In the genomic region with DNA sequence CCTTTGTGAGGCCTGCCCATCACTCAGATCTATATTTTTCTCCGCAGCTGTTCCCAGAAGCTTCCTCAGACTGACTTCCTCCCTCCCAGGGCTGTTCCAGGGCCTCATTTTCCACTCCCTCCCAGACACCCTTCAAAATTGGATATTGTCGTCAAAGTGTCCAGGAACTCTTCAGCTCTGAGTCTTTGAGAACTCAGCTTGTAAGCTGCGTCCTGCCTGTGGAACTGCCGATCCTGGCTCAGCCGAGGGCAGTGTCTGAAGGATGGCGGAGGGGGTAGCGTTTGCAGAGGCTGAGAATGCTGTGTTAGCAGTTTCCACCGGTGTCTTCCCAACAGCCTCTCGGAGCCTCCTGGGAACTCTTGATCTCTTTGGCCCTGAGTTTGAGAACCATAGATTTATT, we compare ENCODE assay signal across 9 cellular contexts. TPM values are rescaled to one million over a fixed set of nuclear protein-coding genes. Genes with fewer than 3 reads are reported as not detected.
DNase-seq lines count a peak whose midpoint lies in the region; ATAC-seq, FAIRE-seq and TF ChIP-seq lines count a peak whose summit lies in the region.
"Had no signal": no experiment of that assay in that cellular context is flagged by ENCODE, and none has a peak within 500 bp of the region (broad histone marks: within the 10 kb centered on the region; RNA-seq: fewer than 3 reads in every experiment).

No MANE protein-coding gene starts in this region.

- H4K5ac ChIP-seq in H1 (ENCODE audit: insufficient read length, low read depth, low read length), result no peak overlapping the region

- H3K27ac ChIP-seq in H1 (ENCODE audit: low read depth, low read length) (no peak overlapping the region), GM23248 (no peak overlapping the region), caudate nucleus (ENCODE audit: low read depth, low read length) (no peak overlapping the region)

- H2AFZ ChIP-seq in H1 (ENCODE audit: low read length), result no peak overlapping the region
- no peak overlapping the region for H2AFZ ChIP-seq in GM23248

- no peak overlapping the region for H4K91ac ChIP-seq in H1 (replicated peaks; ENCODE audit: insufficient read length, low read length)

- no peak overlapping the region for H3K56ac ChIP-seq in H1 (replicated peaks; ENCODE audit: insufficient read length, low read depth, low read length)

- no peak overlapping the region for H3K18ac ChIP-seq in H1 (ENCODE audit: extremely low read depth, low read length)

- ATAC-seq in naive B cell (ENCODE audit: low read depth in 2 of 2) (no peak), GM19324 (IDR thresholded peaks at IDR 0.05; ENCODE audit: low FRiP score, unreplicated experiment) (no peak)

- H2BK5ac ChIP-seq in H1 (ENCODE audit: low read depth, low read length), result no peak overlapping the region

- peaks cover 12 to 31% of the 10 kb centered on the region in 2 experiments for H4K20me1 ChIP-seq in H1 (replicated peaks in 1 of 2; ENCODE audit: control insufficient read depth in 1 of 2, insufficient read depth in 2 of 2, low read length in 2 of 2)
- H4K20me1 ChIP-seq in GM23248 (ENCODE audit: insufficient read depth), result no peaks in the 10 kb centered on the region; the same call in 1 of the 2 replicates

- peak; percentile 51 for DNase-seq in activated effector memory CD4-positive, alpha-beta T cell treated with anti-CD3 and anti-CD28 coated beads, Interleukin-2, amount 50 U/mL, for 16 hours
- DNase-seq in activated effector memory CD4-positive, alpha-beta T cell treated with Interleukin-2 at 50 U/mL for 16 hours, result no peak
- DNase-seq in H1 (ENCODE audit: low read depth in 1 of 2, low spot score in 2 of 2) (no peak), naive B cell (no peak), type B pancreatic cell (ENCODE audit: extremely low spot score, unreplicated experiment) (no peak), GM23248 (no peak), caudate nucleus (lab: John Stamatoyannopoulos, UW) (no peak)
- DNase-seq: SHP77 had no signal

- no peaks in the 10 kb centered on the region for H3F3A ChIP-seq in GM23248 (ENCODE audit: insufficient read depth)

- in situ Hi-C loops in GM23248 (cut with MboI), result no loop called here

- H3K9ac ChIP-seq in H1 (replicated peaks in 1 of 4; ENCODE audit: extremely low read depth in 1 of 4, low read depth in 3 of 4, low read length in 3 of 4), result no peak overlapping the region
- no peak overlapping the region for H3K9ac ChIP-seq in GM23248

- H3K27ac Mint-ChIP-seq in naive B cell (peak overlapping the region; percentile 61 to 96 (median 92)), type B pancreatic cell (peak overlapping the region; percentile 72)

- H2BK12ac ChIP-seq in H1 (ENCODE audit: low read depth, low read length), result no peak overlapping the region

- H2BK15ac ChIP-seq in H1 (ENCODE audit: low read length), result no peak overlapping the region

- no peak overlapping the region for H4K8ac ChIP-seq in H1 (ENCODE audit: extremely low read depth, insufficient read depth, low read length)

- H3K4ac ChIP-seq in H1 (replicated peaks; ENCODE audit: insufficient read length, low read depth, low read length), result no peak overlapping the region

- H3K79me1 ChIP-seq in H1 (ENCODE audit: low read depth, low read length), result peaks cover 22% of the 10 kb centered on the region

- CTCF ChIA-PET in H1 (lab: Charles Lee; ENCODE audit: partially characterized antibody), result interaction anchor here (1.0 to 2.0 kb wide), 5 partner anchors 12 to 142 kb away, joined by 3 to 5 read pairs (median 4); no protein-coding TSS in a partner anchor

- no peak overlapping the region for H3K23ac ChIP-seq in H1 (ENCODE audit: insufficient read length)

- H2BK120ac ChIP-seq in H1 (replicated peaks; ENCODE audit: low read depth, low read length), result no peak overlapping the region

- 88% methylated on average over 9 of the region's 9 CpGs; no CpG with 5 or more reads in 1 of the 2 experiments for WGBS in H1 (ENCODE audit: extremely low coverage in 1 of 2, insufficient coverage in 1 of 2, insufficient read length in 1 of 2, insufficient replicate concordance in 2 of 2, low coverage in 1 of 2, low lambda C conversion rate in 2 of 2, missing lambda C conversion rate in 1 of 2), 2 experiments
- WGBS in GM23248 (ENCODE audit: low coverage in 1 of 2, low lambda C conversion rate in 2 of 2, missing lambda C conversion rate in 2 of 2), 2 experiments, result 48 to 57% methylated on average over 9 of the region's 9 CpGs

- peaks cover 73 to 98% (median 82%) of the 10 kb centered on the region in 3 donors for H3K4me1 Mint-ChIP-seq in naive B cell
- peaks cover 67% of the 10 kb centered on the region for H3K4me1 Mint-ChIP-seq in type B pancreatic cell (ENCODE audit: unreplicated experiment)

- H3K36me3 Mint-ChIP-seq in naive B cell, result peaks cover 14 to 15% of the 10 kb centered on the region in 2 donors
- H3K36me3 Mint-ChIP-seq in type B pancreatic cell, result peaks cover 13% of the 10 kb centered on the region

- H3K27me3 Mint-ChIP-seq in naive B cell, result no peaks in the 10 kb centered on the region
- no peaks in the 10 kb centered on the region for H3K27me3 Mint-ChIP-seq in type B pancreatic cell

- no peaks in the 10 kb centered on the region for H3K9me2 ChIP-seq in GM23248 (ENCODE audit: insufficient read depth)

- H3K4me1 ChIP-seq in H1 (replicated peaks in 1 of 4; ENCODE audit: control insufficient read depth in 3 of 4, insufficient read depth in 4 of 4, low read length in 3 of 4), result peaks cover 3 to 19% (median 7%) of the 10 kb centered on the region in 4 experiments; a peak in 6 of 7 replicates
- H3K4me1 ChIP-seq in GM23248 (ENCODE audit: insufficient read depth), result peaks cover 13% of the 10 kb centered on the region; the same call in 1 of the 2 replicates

- TF ChIP-seq POLR2A in H1 (IDR thresholded peaks at IDR 0.05; ENCODE audit: control extremely low read depth in 1 of 2, low read depth in 2 of 2, low read length in 2 of 2), result no peak

- TF ChIP-seq CTCF in H1 (IDR thresholded peaks at IDR 0.05; ENCODE audit: control extremely low read depth in 1 of 3, insufficient read depth in 1 of 3, low read depth in 1 of 3, low read length in 3 of 3) (no peak), type B pancreatic cell (conservative IDR thresholded peaks at IDR 0.05) (no peak)

- H3K23me2 ChIP-seq in H1 (ENCODE audit: low read depth, low read length), result no peaks in the 10 kb centered on the region

- H3K4me3 ChIP-seq in H1 (ENCODE audit: extremely low read depth in 1 of 4, insufficient read depth in 2 of 4, low read depth in 3 of 4, low read length in 4 of 4) (no peak overlapping the region), GM23248 (no peak overlapping the region)

- TF ChIP-seq RAD21 in H1 (IDR thresholded peaks at IDR 0.05 in 1 of 2, conservative IDR thresholded peaks at IDR 0.05 in 1 of 2; ENCODE audit: low read depth in 2 of 2, low read length in 2 of 2), result no peak

- no peak for FAIRE-seq in H1 (lab: Jason Lieb, UNC)

- no peak overlapping the region for H2BK20ac ChIP-seq in H1 (ENCODE audit: low read length)

- H3K4me2 ChIP-seq in H1 (ENCODE audit: insufficient read depth in 1 of 2, low read depth in 2 of 2, low read length in 2 of 2) (no peak overlapping the region), GM23248 (ENCODE audit: unreplicated experiment) (no peak overlapping the region)

- POLR2A ChIA-PET in H1 (lab: Charles Lee; ENCODE audit: partially characterized antibody), result interaction anchor here (1.8 kb wide), 1 partner anchor 11 kb away, joined by 5 read pairs; no protein-coding TSS in a partner anchor

- H3K79me2 ChIP-seq in H1 (ENCODE audit: control insufficient read depth in 1 of 2, insufficient read depth in 2 of 2, low read length in 2 of 2) (peaks cover 8 to 91% of the 10 kb centered on the region in 2 experiments), GM23248 (ENCODE audit: insufficient read depth) (peaks cover 74% of the 10 kb centered on the region)

- H2AK5ac ChIP-seq in H1 (ENCODE audit: low read depth, low read length), result no peak overlapping the region

- no peaks in the 10 kb centered on the region for H3K9me3 ChIP-seq in H1 (ENCODE audit: insufficient read depth in 2 of 2, low read depth in 1 of 2, low read length in 1 of 2)
- H3K9me3 ChIP-seq in GM23248 (ENCODE audit: low read depth), result no peaks in the 10 kb centered on the region

- TF ChIP-seq EP300 in H1 (IDR thresholded peaks at IDR 0.05; ENCODE audit: borderline replicate concordance in 1 of 2, low read depth in 2 of 2, low read length in 2 of 2), result no peak

- H3K14ac ChIP-seq in H1 (ENCODE audit: insufficient read length), result no peak overlapping the region

- no peaks in the 10 kb centered on the region for H3K36me3 ChIP-seq in H1 (ENCODE audit: control insufficient read depth in 2 of 4, insufficient read depth in 4 of 4, low read length in 3 of 4)
- no peaks in the 10 kb centered on the region for H3K36me3 ChIP-seq in GM23248 (ENCODE audit: low read depth)

- H3K27me3 ChIP-seq in H1 (replicated peaks in 1 of 4; ENCODE audit: control insufficient read depth in 3 of 4, extremely low read depth in 1 of 4, insufficient read depth in 3 of 4, low read length in 3 of 4) (no peaks in the 10 kb centered on the region), GM23248 (replicated peaks; ENCODE audit: insufficient read depth) (no peaks in the 10 kb centered on the region)

- peaks cover 0 to 4% (median 0%) of the 10 kb centered on the region in 7 donors for H3K9me3 Mint-ChIP-seq in naive B cell
- H3K9me3 Mint-ChIP-seq in type B pancreatic cell, result no peaks in the 10 kb centered on the region

- peak overlapping the region in 1 of 8 donors; percentile 3 for H3K4me3 Mint-ChIP-seq in naive B cell
- H3K4me3 Mint-ChIP-seq in type B pancreatic cell, result peak overlapping the region; percentile 39

TF ChIP-seq in H1, 55 proteins besides CTCF, POLR2A, EP300 and RAD21:
- TF ChIP-seq RFX5 (IDR thresholded peaks at IDR 0.05; ENCODE audit: borderline replicate concordance, low read depth, low read length) (no peak), MAFK (IDR thresholded peaks at IDR 0.05; ENCODE audit: low read depth, low read length) (peak; percentile 58; the same call in 1 of the 2 replicates), ZNF274 (IDR thresholded peaks at IDR 0.05; ENCODE audit: borderline replicate concordance, extremely low read depth, low read length) (no peak)

RNA-seq across cellular contexts. Expression of gene NCK2, which starts 27.1 kb away (rescaled TPM):
- total RNA-seq in H1 (2021; fragmentation: NEBNext Ultra II Directional; extraction: Animal tissue kit (Norgen Biotek cat#: 25700)), result 61.7 and 65.7 TPM in 2 replicates
- polyA plus RNA-seq in H1 (2011; rRNA removed), result 30.3 and 43.3 TPM in 2 replicates
- polyA plus RNA-seq in H1 (2011; cell fraction: cytosol; rRNA removed), result 53.3 TPM
- polyA plus RNA-seq in H1 (2011; cell fraction: nucleus; rRNA removed), result 29.7 TPM
- 40.0 to 65.8 TPM (median 58.8 TPM) in 4 replicates for polyA plus RNA-seq in H1 (2012, experiment 1 of 2)
- polyA plus RNA-seq in H1 (2012, experiment 2 of 2), result 18.2 TPM
- polyA plus RNA-seq in H1 (2013, experiment 1 of 2), result 47.1 TPM
- polyA plus RNA-seq in H1 (2013, experiment 2 of 2), result 48.3 TPM
- 25.2 and 26.7 TPM in 2 replicates for polyA minus RNA-seq in H1 (2011; rRNA and poly(A)+ RNA removed)
- polyA minus RNA-seq in H1 (2011; cell fraction: cytosol; rRNA and poly(A)+ RNA removed), result 20.3 TPM
- polyA minus RNA-seq in H1 (2011; cell fraction: nucleus; rRNA and poly(A)+ RNA removed), result 18.3 TPM
- 100 to 1,000 TPM in 1 of 6 donors, 10 to 100 TPM in 5; 70.7 to 108 (median 76.7) TPM for polyA plus RNA-seq in naive B cell (ENCODE audit: low read depth in 6 of 6)
- 86.4 and 103 TPM in 2 replicates for total RNA-seq in type B pancreatic cell (ENCODE audit: low replicate concordance)
- 13.9 and 25.2 TPM in 2 replicates for total RNA-seq in GM23248 (2014; rRNA removed; shearing (Covaris generic))
- 5.1 and 5.7 TPM in 2 replicates for polyA plus RNA-seq in GM23248 (2016; fragmentation: Nextera tagmentation; extraction: Ambion mirVana)
